9 cellular contexts compared by ENCODE assay signal in the genomic region with DNA sequence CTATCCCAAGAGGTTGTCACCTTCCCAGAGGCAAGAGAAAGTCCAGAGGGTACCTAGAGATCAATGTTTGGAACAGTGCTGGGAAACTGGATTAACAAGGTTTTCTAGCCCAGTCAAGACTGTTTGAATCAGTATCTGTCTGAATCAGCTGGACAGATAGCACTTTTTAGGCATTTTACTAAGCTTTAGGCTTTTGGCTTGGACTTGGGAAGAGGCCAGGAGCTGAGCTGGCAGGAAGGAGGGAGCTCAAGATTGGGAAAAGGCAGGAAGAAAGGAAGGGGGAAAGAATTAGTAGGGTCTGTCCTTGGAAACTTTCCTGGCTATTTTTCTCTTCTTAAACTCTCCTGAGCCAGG. TPM values are rescaled to one million over a fixed set of nuclear protein-coding genes. Genes with fewer than 3 reads are reported as not detected.
DNase-seq lines count a peak whose midpoint lies in the region; ATAC-seq and TF ChIP-seq lines count a peak whose summit lies in the region.
"Had no signal": no experiment of that assay in that cellular context is flagged by ENCODE, and none has a peak within 500 bp of the region (broad histone marks: within the 10 kb centered on the region; RNA-seq: fewer than 3 reads in every experiment).

No MANE protein-coding gene starts in this region.

- no peaks in the 10 kb centered on the region for H3K79me2 ChIP-seq in ACC112 (ENCODE audit: control insufficient read depth, insufficient read depth, low read length, unreplicated experiment)

- H3K4me1 ChIP-seq in ACC112 (ENCODE audit: control insufficient read depth, insufficient read depth, low read length, unreplicated experiment) (peaks cover 11% of the 10 kb centered on the region), esophagus muscularis mucosa (peaks cover 0 to 7% (median 0%) of the 10 kb centered on the region in 4 donors)

- H3K27me3 ChIP-seq in ACC112 (ENCODE audit: insufficient read depth, low read length) (no peaks in the 10 kb centered on the region), esophagus muscularis mucosa (no peaks in the 10 kb centered on the region)

- intact Hi-C loops in posterior vena cava (cut with DNase I): loop anchor here in 1 of 2 donors (10.0 kb wide), 1 partner anchor 274 kb away; no protein-coding TSS in a partner anchor
- intact Hi-C loops in esophagus muscularis mucosa (cut with DNase I): no loop called here

- ATAC-seq in memory B cell (ENCODE audit: low read depth): no peak

- peaks cover 5% of the 10 kb centered on the region; the same call in 1 of the 2 replicates for H3K36me3 ChIP-seq in ACC112 (ENCODE audit: insufficient read depth, low read length)
- H3K36me3 ChIP-seq in esophagus muscularis mucosa: peaks cover 16 to 92% (median 57%) of the 10 kb centered on the region in 4 donors

- TF ChIP-seq POLR2A in esophagus muscularis mucosa (IDR thresholded peaks at IDR 0.05; ENCODE audit: low read depth): no peak

- in situ Hi-C loops in astrocyte of the spinal cord (cut with HindIII; ENCODE audit: low sequenced_read_pairs): no loop called here

- no peak for TF ChIP-seq EP300 in esophagus muscularis mucosa (IDR thresholded peaks at IDR 0.05)

- H3K4me3 Mint-ChIP-seq in HFFc6 (no peak overlapping the region), memory B cell (no peak overlapping the region)

- H3K36me3 Mint-ChIP-seq in HFFc6 (ENCODE audit: low read depth) (0 out of 2 replicates have a peak, but pooled peaks cover 7% of the 10 kb centered on the region), memory B cell (peaks cover 6% of the 10 kb centered on the region)

- H2AFZ ChIP-seq in ACC112 (ENCODE audit: low read length, unreplicated experiment): peak overlapping the region; percentile 2

- TF ChIP-seq CTCF in HFFc6 (IDR thresholded peaks at IDR 0.05) (no peak), astrocyte of the spinal cord (IDR thresholded peaks at IDR 0.05; ENCODE audit: low read depth, low read length) (no peak), esophagus muscularis mucosa (IDR thresholded peaks at IDR 0.05) (no peak)

- H3K9me3 Mint-ChIP-seq in HFFc6: no peaks in the 10 kb centered on the region
- H3K9me3 Mint-ChIP-seq in memory B cell: no peaks in the 10 kb centered on the region

- H3K4me1 Mint-ChIP-seq in HFFc6 (ENCODE audit: low read depth): peaks cover 17% of the 10 kb centered on the region
- H3K4me1 Mint-ChIP-seq in memory B cell: no peaks in the 10 kb centered on the region

- H3K9me3 ChIP-seq in esophagus muscularis mucosa: no peaks in the 10 kb centered on the region

- H3K4me3 ChIP-seq in ACC112 (ENCODE audit: low read depth, low read length): no peak overlapping the region
- no peak overlapping the region for H3K4me3 ChIP-seq in astrocyte of the spinal cord (ENCODE audit: low read depth, low read length)
- no peak overlapping the region for H3K4me3 ChIP-seq in esophagus muscularis mucosa

- H3K27ac ChIP-seq in ACC112 (ENCODE audit: low read depth, low read length): peak overlapping the region; percentile 61
- H3K27ac ChIP-seq in esophagus muscularis mucosa (replicated peaks in 1 of 4): no peak overlapping the region

- no peaks in the 10 kb centered on the region; the same call in 1 of the 2 replicates for H3K27me3 Mint-ChIP-seq in HFFc6 (ENCODE audit: insufficient read depth)
- H3K27me3 Mint-ChIP-seq in memory B cell: no peaks in the 10 kb centered on the region

- DNase-seq in HFFc6 (peak; percentile 62), astrocyte of the spinal cord (ENCODE audit: low read depth, low spot score) (peak; percentile 9), memory B cell (ENCODE audit: low spot score in 2 of 2) (no peak), NCI-H510A treated with DMSO at 0.1 percent for 48 hours (lab: John Stamatoyannopoulos, UW) (no peak), posterior vena cava (ENCODE audit: low spot score) (no peak), esophagus muscularis mucosa (ENCODE audit: extremely low spot score) (no peak), NCI-H1092 (lab: John Stamatoyannopoulos, UW) (no peak)
- DNase-seq: activated gamma-delta T cell had no signal

- H3K27ac Mint-ChIP-seq in HFFc6 (peak overlapping the region; percentile 86), memory B cell (peak overlapping the region; percentile 17)

RNA-seq across cellular contexts. Expression of a gene that starts 8.3 kb away (rescaled TPM):
- 1 to 10 TPM; 5.2 to 7.2 (median 5.9) TPM for total RNA-seq in HFFc6 (2021; fragmentation: NEBNext Ultra II Directional; extraction: Animal tissue kit (Norgen Biotek cat#: 25700))
- total RNA-seq in posterior vena cava: 1 to 10 TPM; 5.6 to 8.6 TPM
- total RNA-seq in esophagus muscularis mucosa: 10 to 100 TPM in 2 of 4 donors, 1 to 10 TPM in 2; 6.2 to 20.4 (median 9.7) TPM

RNA-seq across cellular contexts. Expression of a gene that starts 12.6 kb away (rescaled TPM):
- 100 to 1,000 TPM in 1 of 6 experiments, 10 to 100 TPM in 5; 40.7 to 151 (median 52.1) TPM for total RNA-seq in HFFc6 (2021; fragmentation: NEBNext Ultra II Directional; extraction: Animal tissue kit (Norgen Biotek cat#: 25700))
- total RNA-seq in posterior vena cava (10 to 100 TPM; 33.2 to 45.2 TPM), esophagus muscularis mucosa (1,000 to 10,000 TPM in 1 of 4 donors, 100 to 1,000 TPM in 3; 104 to 1,982 (median 577) TPM)

RNA-seq across cellular contexts. Expression of a gene that starts 32.1 kb away (rescaled TPM):
- total RNA-seq in HFFc6 (2021; fragmentation: NEBNext Ultra II Directional; extraction: Animal tissue kit (Norgen Biotek cat#: 25700)): 10 to 100 TPM; 15.2 to 19.4 (median 17.0) TPM
- total RNA-seq in posterior vena cava (10 to 100 TPM; 15.0 to 15.9 TPM), esophagus muscularis mucosa (10 to 100 TPM; 18.3 to 29.0 (median 25.3) TPM)

RNA-seq across cellular contexts. Expression of a gene that starts 50.8 kb away (rescaled TPM):
- 1 to 10 TPM; 1.0 to 2.5 (median 1.8) TPM for total RNA-seq in HFFc6 (2021; fragmentation: NEBNext Ultra II Directional; extraction: Animal tissue kit (Norgen Biotek cat#: 25700))
- total RNA-seq in posterior vena cava (1 to 10 TPM in 1 of 2 donors, under 1 TPM in 1; 0.71 to 1.4 TPM), esophagus muscularis mucosa (10 to 100 TPM; 13.9 to 25.0 (median 19.0) TPM)

RNA-seq across cellular contexts. Expression of a gene that starts 55.3 kb away (rescaled TPM):
- 100 to 1,000 TPM in 2 of 6 experiments, 10 to 100 TPM in 4; 90.2 to 107 (median 96.5) TPM for total RNA-seq in HFFc6 (2021; fragmentation: NEBNext Ultra II Directional; extraction: Animal tissue kit (Norgen Biotek cat#: 25700))
- 100 to 1,000 TPM; 108 to 109 TPM for total RNA-seq in posterior vena cava
- 100 to 1,000 TPM; 116 to 189 (median 138) TPM for total RNA-seq in esophagus muscularis mucosa

Comparison
In these comparisons a context has a peak if more than half of its experiments do, and no peak if none do; other contexts are left out.
1. DNase-seq: peak in HFFc6 (single experiment) and astrocyte of the spinal cord (single experiment); none in memory B cell (0 of 2), NCI-H510A treated with DMSO at 0.1 percent for 48 hours (single experiment), posterior vena cava (single experiment), esophagus muscularis mucosa (single experiment) and NCI-H1092 (single experiment).